25 cellular contexts compared by ENCODE assay signal in the genomic region with DNA sequence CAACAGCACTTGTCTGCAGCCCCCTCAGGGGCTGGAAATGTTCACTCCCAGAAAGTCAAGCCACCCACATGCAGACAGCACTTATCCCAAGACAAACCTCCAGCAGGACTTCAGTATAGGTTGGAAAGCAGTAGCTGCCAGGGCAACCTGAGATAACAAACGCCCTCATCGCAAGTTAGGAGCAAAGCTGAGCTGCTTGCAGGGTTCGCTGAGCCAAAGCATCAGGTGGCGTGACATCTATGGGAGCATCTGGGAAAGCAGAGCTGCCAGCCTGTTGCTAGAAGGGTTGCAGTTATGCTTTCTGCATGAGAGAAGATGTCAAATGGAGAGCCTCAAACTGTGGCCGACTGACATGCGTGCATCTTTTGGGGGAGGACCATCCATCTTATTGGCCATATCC. TPM values are rescaled to one million over a fixed set of nuclear protein-coding genes. Genes with fewer than 3 reads are reported as not detected.
A peak's percentile ranks its signal among the peaks of the same experiment; 100 is the strongest.
DNase-seq lines count a peak whose midpoint lies in the region; ATAC-seq, FAIRE-seq and TF ChIP-seq lines count a peak whose summit lies in the region.
"Had no signal": no experiment of that assay in that cellular context is flagged by ENCODE, and none has a peak within 500 bp of the region (broad histone marks: within the 10 kb centered on the region; RNA-seq: fewer than 3 reads in every experiment).

No MANE protein-coding gene starts in this region.

- H3K9me3 Mint-ChIP-seq in nephron progenitor cell: peaks cover 3% of the 10 kb centered on the region
- H3K9me3 Mint-ChIP-seq: T-cell; T-helper 2 cell treated with Interferon-gamma antibody and Interleukin-4, amounts not matched to agents 5 μg/mL and 100 μg/mL, for 36 hours had no signal

- in situ Hi-C loops in GM23248 (cut with MboI) (no loop called here), K562 (cut with MboI) (no loop called here)

- no TSS peak for BruUV-seq in K562 (replicated peaks; lab: Mats Ljungman, UMichigan)

- TF ChIP-seq CTCF in K562 (IDR thresholded peaks at IDR 0.05 in 2 of 3, conservative IDR thresholded peaks at IDR 0.05 in 1 of 3; ENCODE audit: insufficient read depth in 2 of 3, low read depth in 1 of 3, low read length in 3 of 3) (no peak), nephron progenitor cell (IDR thresholded peaks at IDR 0.05) (no peak), GM20000 (IDR thresholded peaks at IDR 0.05; ENCODE audit: extremely low read depth, missing control alignments) (no peak)

- H3K27me3 ChIP-seq in GM23248 (replicated peaks; ENCODE audit: insufficient read depth): no peaks in the 10 kb centered on the region
- H3K27me3 ChIP-seq in K562 (ENCODE audit: control insufficient read depth in 2 of 2, insufficient read depth in 2 of 2, low read length in 2 of 2): no peaks in the 10 kb centered on the region

- CTCF ChIA-PET in K562 (lab: Yijun Ruan, JAX; ENCODE audit: low intra/inter-chr PET ratio): no interaction called here

- peaks cover 14% of the 10 kb centered on the region for H3K4me1 Mint-ChIP-seq in nephron progenitor cell

- H3K9me2 ChIP-seq in GM23248 (ENCODE audit: insufficient read depth): no peaks in the 10 kb centered on the region

- no peak for TF ChIP-seq POLR2A in K562 (conservative IDR thresholded peaks at IDR 0.05)

- DNase-seq in DMS53 (lab: John Stamatoyannopoulos, UW) (peak; percentile 9), DMS53 treated with DMSO at 0.1 percent for 48 hours (lab: John Stamatoyannopoulos, UW; ENCODE audit: unreplicated experiment) (no peak), GM23248 (no peak), K562 (ENCODE audit: extremely low read depth in 1 of 4, low spot score in 3 of 4) (no peak), nephron progenitor cell (peak; percentile 21), GM20000 (ENCODE audit: low spot score) (no peak), HCEC 1CT (no peak)
- DNase-seq: 8988T, AML-193, DND-41, MV-4-11, NCI-H1105 treated with DMSO at 0.1 percent for 48 hours, NCI-H2029 treated with DMSO at 0.1 percent for 48 hours, NCI-H69, T-cell had no signal

- H3K4me1 ChIP-seq in GM23248 (ENCODE audit: insufficient read depth) (no peaks in the 10 kb centered on the region), K562 (replicated peaks in 1 of 2; ENCODE audit: control insufficient read depth in 2 of 2, insufficient read depth in 2 of 2, low read length in 2 of 2) (peaks cover 3 to 4% of the 10 kb centered on the region in 2 experiments; a peak in 2 of 5 replicates)

- 23 to 27% methylated on average over 6 of the region's 6 CpGs for WGBS in GM23248 (ENCODE audit: low coverage in 1 of 2, low lambda C conversion rate in 2 of 2, missing lambda C conversion rate in 2 of 2), 2 experiments
- 58% methylated on average over 6 of the region's 6 CpGs for WGBS in K562 (ENCODE audit: insufficient coverage, low coverage, missing lambda C conversion rate)

- no peaks in the 10 kb centered on the region for H3K79me2 ChIP-seq in GM23248 (ENCODE audit: insufficient read depth)
- H3K79me2 ChIP-seq in K562 (ENCODE audit: control insufficient read depth, insufficient read depth, low read length): peaks cover 8% of the 10 kb centered on the region; the same call in 2 of the 3 replicates

- POLR2A ChIA-PET in K562 (lab: Yijun Ruan, JAX): interaction anchor here (0.8 to 1.3 kb wide), 2 partner anchors 75 to 134 kb away, joined by 3 read pairs; partner anchors contain the start of gene GPSM2

- H3K9ac ChIP-seq in GM23248 (no peak overlapping the region), K562 (ENCODE audit: insufficient read depth in 1 of 2, low read depth in 2 of 2, low read length in 2 of 2) (no peak overlapping the region)

- H3K4me2 ChIP-seq in GM23248 (ENCODE audit: unreplicated experiment) (no peak overlapping the region), K562 (ENCODE audit: insufficient read depth, low read length) (no peak overlapping the region)

- H3K27ac ChIP-seq in GM23248 (no peak overlapping the region), K562 (ENCODE audit: extremely low read depth, low read depth, low read length) (no peak overlapping the region)
- H3K27ac ChIP-seq: C4-2B had no signal

- intact Hi-C loops in K562 (cut with micrococcal nuclease): loop anchor here (10.0 kb wide), 1 partner anchor 363 kb away; no protein-coding TSS in a partner anchor

- H3K4me3 ChIP-seq in GM23248 (no peak overlapping the region), K562 (no peak overlapping the region)

- no peak overlapping the region for H3K27ac Mint-ChIP-seq in nephron progenitor cell
- H3K27ac Mint-ChIP-seq: T-cell; T-helper 2 cell treated with Interferon-gamma antibody and Interleukin-4, amounts not matched to agents 5 μg/mL and 100 μg/mL, for 36 hours had no signal

- no peak for ATAC-seq in K562
- no peak for ATAC-seq in GM21515 (IDR thresholded peaks at IDR 0.05; ENCODE audit: unreplicated experiment)
- ATAC-seq: HCT116, Panc1, T-cell had no signal

- no peaks in the 10 kb centered on the region for H3K36me3 Mint-ChIP-seq in nephron progenitor cell (ENCODE audit: low read depth)
- H3K36me3 Mint-ChIP-seq: T-cell had no signal

- FAIRE-seq in K562 (lab: Jason Lieb, UNC): no peak
- FAIRE-seq: D721Med, GM12892, GM18507, HTR-8/SVneo had no signal

- no peak overlapping the region for H3K4me3 Mint-ChIP-seq in nephron progenitor cell
- H3K4me3 Mint-ChIP-seq: T-cell; T-helper 2 cell treated with Interferon-gamma antibody and Interleukin-4, amounts not matched to agents 5 μg/mL and 100 μg/mL, for 36 hours had no signal

- H3K9me3 ChIP-seq in GM23248 (ENCODE audit: low read depth) (no peaks in the 10 kb centered on the region), K562 (replicated peaks; ENCODE audit: control insufficient read depth, insufficient read depth, low read depth, low read length) (no peaks in the 10 kb centered on the region)

- no peak for TF ChIP-seq RAD21 in K562 (CRISPR knock-in tag; conservative IDR thresholded peaks at IDR 0.05 in 1 of 2, IDR thresholded peaks at IDR 0.05 in 1 of 2)

- H3K27me3 Mint-ChIP-seq in nephron progenitor cell (ENCODE audit: low read depth, poor library complexity): peaks cover 10% of the 10 kb centered on the region

- H3K36me3 ChIP-seq in GM23248 (ENCODE audit: low read depth): no peaks in the 10 kb centered on the region
- no peaks in the 10 kb centered on the region for H3K36me3 ChIP-seq in K562 (ENCODE audit: control insufficient read depth, insufficient read depth, low read length)

- peaks cover 3% of the 10 kb centered on the region; the same call in 1 of the 2 replicates for H3F3A ChIP-seq in GM23248 (ENCODE audit: insufficient read depth)

- H2AFZ ChIP-seq in GM23248: peak overlapping the region; percentile 36; the same call in 1 of the 2 replicates
- no peak overlapping the region; the same call in 1 of the 2 replicates for H2AFZ ChIP-seq in K562 (ENCODE audit: low read depth, low read length)

- no peak for TF ChIP-seq EP300 in K562 (IDR thresholded peaks at IDR 0.05; ENCODE audit: low read length)

- H4K20me1 ChIP-seq in GM23248 (ENCODE audit: insufficient read depth): no peaks in the 10 kb centered on the region
- no peaks in the 10 kb centered on the region for H4K20me1 ChIP-seq in K562 (replicated peaks; ENCODE audit: control insufficient read depth, insufficient read depth, low read length)

- no peaks in the 10 kb centered on the region for H3K9me1 ChIP-seq in K562 (ENCODE audit: control insufficient read depth, insufficient read depth, low read length)

RNA-seq across cellular contexts. Expression of gene STXBP3, which starts 4.2 kb away (rescaled TPM):
- 26.8 and 42.3 TPM in 2 replicates for total RNA-seq in GM23248 (2014; rRNA removed; shearing (Covaris generic))
- polyA plus RNA-seq in GM23248 (2016; fragmentation: Nextera tagmentation; extraction: Ambion mirVana): 43.7 and 46.4 TPM in 2 replicates
- total RNA-seq in K562 (2011; cell fraction: chromatin; rRNA removed; ENCODE audit: low replicate concordance): 22.7 and 94.8 TPM in 2 replicates
- total RNA-seq in K562 (2011; cell fraction: nucleolus; rRNA removed): 11.3 and 13.7 TPM in 2 replicates
- total RNA-seq in K562 (2011; cell fraction: nucleoplasm; rRNA removed): 36.6 and 53.6 TPM in 2 replicates
- total RNA-seq in K562 (2014; rRNA removed): 33.1 TPM in 2 replicates
- 52.1 and 56.7 TPM in 2 replicates for total RNA-seq in K562 (2014; rRNA removed; fragmentation: Illumina TruSeq; extraction: Trizol)
- total RNA-seq in K562 (2015; rRNA removed; fragmentation: Illumina TruSeq; extraction: Trizol): 45.8 and 52.5 TPM in 2 replicates
- 32.5 and 34.6 TPM in 2 replicates for total RNA-seq in K562 (2021)
- polyA plus RNA-seq in K562 (2011; rRNA removed): 39.4 and 50.2 TPM in 2 replicates
- 3.7 and 9.6 TPM in 2 replicates for polyA plus RNA-seq in K562 (2011; cell fraction: cytosol; rRNA removed)
- polyA plus RNA-seq in K562 (2011; cell fraction: nucleus; rRNA removed): 12.0 and 19.1 TPM in 2 replicates
- 36.1 and 66.5 TPM in 2 replicates for polyA plus RNA-seq in K562 (2012)
- polyA plus RNA-seq in K562 (2014; fragmentation: Illumina TruSeq; extraction: Trizol): 35.0 and 40.0 TPM in 2 replicates
- 10 to 100 TPM; 34.2 to 34.9 TPM for polyA plus RNA-seq in K562 (2014; fragmentation: Nextera tagmentation; extraction: Ambion mirVana)
- 39.2 and 52.3 TPM in 2 replicates for polyA plus RNA-seq in K562 (2014; rRNA removed)
- 63.6 and 65.3 TPM in 2 replicates for polyA minus RNA-seq in K562 (2011; rRNA and poly(A)+ RNA removed)
- polyA minus RNA-seq in K562 (2011; cell fraction: cytosol; rRNA and poly(A)+ RNA removed): 11.5 and 14.8 TPM in 2 replicates
- 40.7 and 83.0 TPM in 2 replicates for polyA minus RNA-seq in K562 (2011; cell fraction: nucleus; rRNA and poly(A)+ RNA removed)

RNA-seq across cellular contexts. Expression of gene FNDC7, which starts 29.6 kb away (rescaled TPM):
- not detected in 2 replicates for total RNA-seq in GM23248 (2014; rRNA removed; shearing (Covaris generic))
- polyA plus RNA-seq in GM23248 (2016; fragmentation: Nextera tagmentation; extraction: Ambion mirVana) (not detected in 2 replicates), K562 (2011; rRNA removed) (0.05 TPM in 1 of 2 replicates, not detected in the other), K562 (2014; fragmentation: Illumina TruSeq; extraction: Trizol) (not detected in 2 replicates), K562 (2014; fragmentation: Nextera tagmentation; extraction: Ambion mirVana) (not detected), K562 (2014; rRNA removed) (not detected in 2 replicates)
- 0.23 and 0.69 TPM in 2 replicates for total RNA-seq in K562 (2011; cell fraction: chromatin; rRNA removed; ENCODE audit: low replicate concordance)
- total RNA-seq in K562 (2011; cell fraction: nucleolus; rRNA removed): 0.17 TPM in 1 of 2 replicates, not detected in the other
- total RNA-seq in K562 (2011; cell fraction: nucleoplasm; rRNA removed): 0.15 TPM in 1 of 2 replicates, not detected in the other
- total RNA-seq in K562 (2014; rRNA removed) (not detected in 2 replicates), K562 (2014; rRNA removed; fragmentation: Illumina TruSeq; extraction: Trizol) (not detected in 2 replicates), K562 (2015; rRNA removed; fragmentation: Illumina TruSeq; extraction: Trizol) (not detected in 2 replicates), K562 (2021) (not detected in 2 replicates)
- 0.07 TPM in 1 of 2 replicates, not detected in the other for polyA plus RNA-seq in K562 (2011; cell fraction: cytosol; rRNA removed)
- polyA plus RNA-seq in K562 (2011; cell fraction: nucleus; rRNA removed): 0.04 and 0.24 TPM in 2 replicates
- polyA plus RNA-seq in K562 (2012): 0.03 TPM in 1 of 2 replicates, not detected in the other
- 0.39 TPM in 1 of 2 replicates, not detected in the other for polyA minus RNA-seq in K562 (2011; rRNA and poly(A)+ RNA removed)
- not detected in 2 replicates for polyA minus RNA-seq in K562 (2011; cell fraction: cytosol; rRNA and poly(A)+ RNA removed)
- 0.11 and 0.13 TPM in 2 replicates for polyA minus RNA-seq in K562 (2011; cell fraction: nucleus; rRNA and poly(A)+ RNA removed)
- total RNA-seq: NCI-H460 had no signal

RNA-seq across cellular contexts. Expression of gene PRPF38B, which starts 50.2 kb away (rescaled TPM):
- 9.7 and 10.9 TPM in 2 replicates for total RNA-seq in GM23248 (2014; rRNA removed; shearing (Covaris generic))
- polyA plus RNA-seq in GM23248 (2016; fragmentation: Nextera tagmentation; extraction: Ambion mirVana): 21.3 and 25.6 TPM in 2 replicates
- total RNA-seq in K562 (2011; cell fraction: chromatin; rRNA removed; ENCODE audit: low replicate concordance): 82.2 and 217 TPM in 2 replicates
- total RNA-seq in K562 (2011; cell fraction: nucleolus; rRNA removed): 68.7 and 80.4 TPM in 2 replicates
- total RNA-seq in K562 (2011; cell fraction: nucleoplasm; rRNA removed): 134 and 246 TPM in 2 replicates
- total RNA-seq in K562 (2014; rRNA removed): 27.8 and 67.8 TPM in 2 replicates
- total RNA-seq in K562 (2014; rRNA removed; fragmentation: Illumina TruSeq; extraction: Trizol): 66.4 and 69.8 TPM in 2 replicates
- total RNA-seq in K562 (2015; rRNA removed; fragmentation: Illumina TruSeq; extraction: Trizol): 68.0 and 75.3 TPM in 2 replicates
- total RNA-seq in K562 (2021): 47.8 and 55.5 TPM in 2 replicates
- polyA plus RNA-seq in K562 (2011; rRNA removed): 71.1 and 74.1 TPM in 2 replicates
- 21.4 and 26.5 TPM in 2 replicates for polyA plus RNA-seq in K562 (2011; cell fraction: cytosol; rRNA removed)
- polyA plus RNA-seq in K562 (2011; cell fraction: nucleus; rRNA removed): 119 and 157 TPM in 2 replicates
- polyA plus RNA-seq in K562 (2012): 46.0 and 53.7 TPM in 2 replicates
- 72.3 and 85.5 TPM in 2 replicates for polyA plus RNA-seq in K562 (2014; fragmentation: Illumina TruSeq; extraction: Trizol)
- polyA plus RNA-seq in K562 (2014; fragmentation: Nextera tagmentation; extraction: Ambion mirVana): 10 to 100 TPM; 25.3 to 34.3 TPM
- polyA plus RNA-seq in K562 (2014; rRNA removed): 78.4 and 81.8 TPM in 2 replicates
- 60.0 and 63.7 TPM in 2 replicates for polyA minus RNA-seq in K562 (2011; rRNA and poly(A)+ RNA removed)
- polyA minus RNA-seq in K562 (2011; cell fraction: cytosol; rRNA and poly(A)+ RNA removed): 31.0 and 32.4 TPM in 2 replicates
- 114 and 142 TPM in 2 replicates for polyA minus RNA-seq in K562 (2011; cell fraction: nucleus; rRNA and poly(A)+ RNA removed)

Comparison
In these comparisons a context has a peak if more than half of its experiments do, and no peak if none do; other contexts are left out.
1. DNase-seq: peak in DMS53 (single experiment) and nephron progenitor cell (single experiment); none in DMS53 treated with DMSO at 0.1 percent for 48 hours (single experiment), GM23248 (single experiment), K562 (0 of 4), GM20000 (single experiment) and HCEC 1CT (single experiment).